17 cellular contexts compared by ENCODE assay signal in genomic region chr6:43913388-43914271, GRCh38.
DNase-seq lines count a peak whose midpoint lies in the region; ATAC-seq and TF ChIP-seq lines count a peak whose summit lies in the region.
"Had no signal": no experiment of that assay in that cellular context is flagged by ENCODE, and none has a peak within 500 bp of the region (broad histone marks: within the 10 kb centered on the region; RNA-seq: fewer than 3 reads in every experiment).

No MANE protein-coding gene starts in this region.

- H3K4me3 ChIP-seq in fibroblast of the aortic adventitia (ENCODE audit: low read depth, low read length): no peak overlapping the region
- H3K4me3 ChIP-seq in testis: no peak overlapping the region
- H3K4me3 ChIP-seq: skin epidermis, thoracic aorta had no signal

- H3K27me3 ChIP-seq in testis: no peaks in the 10 kb centered on the region
- H3K27me3 ChIP-seq: BE2C had no signal

- H3K36me3 ChIP-seq in testis (ENCODE audit: low read depth, missing control alignments): no peaks in the 10 kb centered on the region
- H3K36me3 ChIP-seq: BE2C, thoracic aorta had no signal

- ATAC-seq in SK-N-SH treated with all-trans-retinoic acid at 6 μM for 48 hours: peak; percentile 35; the same call in 2 of the 3 replicates
- ATAC-seq in stimulated activated naive CD8-positive, alpha-beta T cell treated with anti-CD3 and anti-CD28 coated beads, Interleukin-15, Interleukin-2, amounts not matched to agents 100 U/mL and 50 U/mL, for 24 hours: no peak
- ATAC-seq: PC-3 had no signal

- no peaks in the 10 kb centered on the region for H3K27me3 Mint-ChIP-seq in progenitor cell of endocrine pancreas
- H3K27me3 Mint-ChIP-seq: IgD-negative memory B cell had no signal

- 68 to 74% methylated on average over 4 of the region's 4 CpGs for WGBS in testis, 2 donors

- H3K36me3 Mint-ChIP-seq in progenitor cell of endocrine pancreas (ENCODE audit: insufficient read depth): no peaks in the 10 kb centered on the region
- H3K36me3 Mint-ChIP-seq: activated naive CD8-positive, alpha-beta T cell treated with anti-CD3 and anti-CD28 coated beads, Interleukin-2, amount 10 ng/mL, durations not matched to agents 7 days and 5 days; IgD-negative memory B cell had no signal

- H3K9me3 ChIP-seq in testis: no peaks in the 10 kb centered on the region
- H3K9me3 ChIP-seq: BE2C, thoracic aorta had no signal

- peak overlapping the region; percentile 52 for H3K27ac Mint-ChIP-seq in progenitor cell of endocrine pancreas
- H3K27ac Mint-ChIP-seq: activated naive CD8-positive, alpha-beta T cell treated with anti-CD3 and anti-CD28 coated beads, Interleukin-2, amount 10 ng/mL, durations not matched to agents 7 days and 5 days; IgD-negative memory B cell had no signal

- intact Hi-C loops in testis (cut with DNase I; ENCODE audit: low total_unique reads): no loop called here

- H3K4me1 Mint-ChIP-seq in progenitor cell of endocrine pancreas (ENCODE audit: low read depth): peaks cover 49% of the 10 kb centered on the region
- H3K4me1 Mint-ChIP-seq: activated naive CD8-positive, alpha-beta T cell treated with anti-CD3 and anti-CD28 coated beads, Interleukin-2, amount 10 ng/mL, durations not matched to agents 7 days and 5 days; IgD-negative memory B cell had no signal

- TF ChIP-seq CTCF in fibroblast of the aortic adventitia (IDR thresholded peaks at IDR 0.05; ENCODE audit: insufficient read depth, low read length): no peak
- TF ChIP-seq CTCF in progenitor cell of endocrine pancreas (IDR thresholded peaks at IDR 0.05; ENCODE audit: unreplicated experiment): no peak
- no peak for TF ChIP-seq CTCF in testis (IDR thresholded peaks at IDR 0.05)

- H3K4me3 Mint-ChIP-seq in progenitor cell of endocrine pancreas (ENCODE audit: low read depth): no peak overlapping the region
- H3K4me3 Mint-ChIP-seq: activated naive CD8-positive, alpha-beta T cell treated with anti-CD3 and anti-CD28 coated beads, Interleukin-2, amount 10 ng/mL, durations not matched to agents 7 days and 5 days; IgD-negative memory B cell had no signal

- no peak overlapping the region for H3K27ac ChIP-seq in testis
- H3K27ac ChIP-seq: skin epidermis, thoracic aorta had no signal

- DNase-seq in DMS53 (lab: John Stamatoyannopoulos, UW) (peak; percentile 79), fibroblast of the aortic adventitia (ENCODE audit: low read depth) (peak; percentile 42), progenitor cell of endocrine pancreas (ENCODE audit: low spot score, unreplicated experiment) (no peak), testis (no peak), NCI-H2107 treated with DMSO at 0.1 percent for 48 hours (lab: John Stamatoyannopoulos, UW; ENCODE audit: unreplicated experiment) (no peak), activated gamma-delta T cell treated with Interleukin-2 at 50 U/mL for 16 hours (no peak)
- no peak for DNase-seq in stimulated activated naive CD8-positive, alpha-beta T cell treated with anti-CD3 and anti-CD28 coated beads, Interleukin-15, Interleukin-2, amounts not matched to agents 100 U/mL and 50 U/mL, for 24 hours
- DNase-seq: activated CD4-positive, CD25-positive, alpha-beta regulatory T cell; activated naive CD8-positive, alpha-beta T cell treated with anti-CD3 and anti-CD28 coated beads, Interleukin-2, amount 10 ng/mL, durations not matched to agents 7 days and 5 days; BE2C; NCI-H1105; occipital lobe; PC-3 had no signal

- no peak for TF ChIP-seq POLR2A in testis (IDR thresholded peaks at IDR 0.05)

- H3K9me3 Mint-ChIP-seq in progenitor cell of endocrine pancreas (ENCODE audit: low read depth): no peaks in the 10 kb centered on the region
- H3K9me3 Mint-ChIP-seq: activated naive CD8-positive, alpha-beta T cell treated with anti-CD3 and anti-CD28 coated beads, Interleukin-2, amount 10 ng/mL, durations not matched to agents 7 days and 5 days; IgD-negative memory B cell had no signal

- peaks cover 7% of the 10 kb centered on the region for H3K4me1 ChIP-seq in testis

TF ChIP-seq in SK-N-SH treated with all-trans-retinoic acid at 6 μM for 48 hours, 23 proteins besides CTCF, POLR2A, EP300 and RAD21 (continues in another document):
- TF ChIP-seq ZNF565 (CRISPR knock-in tag; conservative IDR thresholded peaks at IDR 0.05; ENCODE audit: low read depth) (no peak), ZFP30 (CRISPR knock-in tag; IDR thresholded peaks at IDR 0.05) (no peak), ESRRG (CRISPR knock-in tag; IDR thresholded peaks at IDR 0.05) (no peak), PATZ1 (CRISPR knock-in tag; IDR thresholded peaks at IDR 0.05; ENCODE audit: borderline replicate concordance) (no peak), OSR1 (CRISPR knock-in tag; IDR thresholded peaks at IDR 0.05) (no peak), CSDC2 (CRISPR knock-in tag; IDR thresholded peaks at IDR 0.05) (no peak), ZC3H10 (CRISPR knock-in tag; IDR thresholded peaks at IDR 0.05) (no peak), ZNF70 (CRISPR knock-in tag; IDR thresholded peaks at IDR 0.05) (no peak), CREB5 (CRISPR knock-in tag; IDR thresholded peaks at IDR 0.05; ENCODE audit: low read depth) (no peak), ARNTL (CRISPR knock-in tag; IDR thresholded peaks at IDR 0.05; ENCODE audit: borderline replicate concordance, low read depth) (no peak), GLIS3 (CRISPR knock-in tag; IDR thresholded peaks at IDR 0.05) (no peak), SNAI2 (CRISPR knock-in tag; IDR thresholded peaks at IDR 0.05) (no peak), TCF4 (CRISPR knock-in tag; IDR thresholded peaks at IDR 0.05; ENCODE audit: borderline replicate concordance) (no peak), TSHZ2 (CRISPR knock-in tag; IDR thresholded peaks at IDR 0.05) (no peak), ZFP3 (CRISPR knock-in tag; IDR thresholded peaks at IDR 0.05) (no peak), ZNF8 (CRISPR knock-in tag; IDR thresholded peaks at IDR 0.05) (no peak), BACH2 (CRISPR knock-in tag; IDR thresholded peaks at IDR 0.05; ENCODE audit: borderline replicate concordance) (no peak), CSRNP3 (CRISPR knock-in tag; IDR thresholded peaks at IDR 0.05) (no peak)

Comparison
In these comparisons a context has a peak if more than half of its experiments do, and no peak if none do; other contexts are left out.
1. DNase-seq: peak in DMS53 (single experiment) and fibroblast of the aortic adventitia (single experiment); none in progenitor cell of endocrine pancreas (single experiment), testis (single experiment), stimulated activated naive CD8-positive, alpha-beta T cell treated with anti-CD3 and anti-CD28 coated beads, Interleukin-15, Interleukin-2, amounts not matched to agents 100 U/mL and 50 U/mL, for 24 hours (single experiment), NCI-H2107 treated with DMSO at 0.1 percent for 48 hours (single experiment) and activated gamma-delta T cell treated with Interleukin-2 at 50 U/mL for 16 hours (single experiment).